1 cellular context compared by ENCODE assay signal in the genomic region with DNA sequence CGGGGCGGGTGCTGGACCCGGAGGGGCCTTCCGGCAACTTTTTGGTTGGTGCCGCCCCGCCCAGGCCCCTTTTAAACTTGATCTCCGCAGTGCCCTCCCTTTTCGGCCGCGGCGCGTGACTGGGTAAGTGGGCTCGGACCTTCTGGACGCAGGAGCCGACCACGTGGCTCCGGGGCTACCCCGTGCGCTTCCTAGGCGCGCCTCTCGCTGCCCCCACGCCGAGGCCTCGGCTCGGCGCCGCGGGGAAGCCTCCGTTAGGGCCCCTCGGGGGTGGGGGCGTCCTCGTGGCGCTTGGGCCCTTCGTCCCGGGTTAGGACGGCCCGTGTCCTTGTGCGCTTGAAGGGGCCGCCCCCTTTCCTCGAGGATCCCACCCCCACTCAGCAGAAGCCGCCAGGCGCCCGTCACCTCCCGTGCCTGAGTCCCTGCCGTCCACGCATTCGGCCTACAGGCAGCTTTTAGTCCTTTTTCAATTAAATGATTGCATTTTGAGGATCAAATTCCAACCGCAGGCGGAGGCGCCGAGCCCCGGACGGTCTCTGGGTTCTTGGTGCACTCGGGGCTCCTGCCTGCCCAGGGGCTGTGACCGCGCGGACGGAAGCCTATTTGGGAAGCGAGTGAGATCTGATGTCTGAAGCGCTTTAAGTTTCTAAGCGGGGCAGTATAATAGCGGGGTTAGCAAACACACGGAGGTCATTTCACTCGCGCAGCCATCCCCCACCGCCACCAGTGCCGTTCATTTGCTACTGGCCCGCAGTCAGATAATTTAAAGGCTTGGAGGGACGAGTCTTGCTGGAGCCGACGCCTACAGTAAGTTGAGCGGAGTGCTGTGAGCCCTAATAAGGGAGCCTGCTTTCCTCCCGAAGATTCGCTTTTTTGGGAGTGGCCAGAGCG.
A peak's percentile ranks its signal among the peaks of the same experiment; 100 is the strongest.
TF ChIP-seq lines count a peak whose summit lies in the region.

No MANE protein-coding gene starts in this region.

TF ChIP-seq in HepG2, 621 proteins besides CTCF, POLR2A, EP300 and RAD21 (continued from another document and continues in another):
- TF ChIP-seq, protein P1, sequence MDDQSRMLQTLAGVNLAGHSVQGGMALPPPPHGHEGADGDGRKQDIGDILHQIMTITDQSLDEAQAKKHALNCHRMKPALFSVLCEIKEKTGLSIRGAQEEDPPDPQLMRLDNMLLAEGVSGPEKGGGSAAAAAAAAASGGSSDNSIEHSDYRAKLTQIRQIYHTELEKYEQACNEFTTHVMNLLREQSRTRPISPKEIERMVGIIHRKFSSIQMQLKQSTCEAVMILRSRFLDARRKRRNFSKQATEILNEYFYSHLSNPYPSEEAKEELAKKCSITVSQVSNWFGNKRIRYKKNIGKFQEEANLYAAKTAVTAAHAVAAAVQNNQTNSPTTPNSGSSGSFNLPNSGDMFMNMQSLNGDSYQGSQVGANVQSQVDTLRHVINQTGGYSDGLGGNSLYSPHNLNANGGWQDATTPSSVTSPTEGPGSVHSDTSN (CRISPR knock-in tag; IDR thresholded peaks at IDR 0.05; ENCODE audit: borderline replicate concordance), result no peak
- TF ChIP-seq TCF7 (IDR thresholded peaks at IDR 0.05; ENCODE audit: low read depth) (no peak), ZNF777 (CRISPR knock-in tag; IDR thresholded peaks at IDR 0.05) (peak; percentile 95), ZNF143 (CRISPR knock-in tag; IDR thresholded peaks at IDR 0.05) (peak; percentile 30), THYN1 (CRISPR knock-in tag; IDR thresholded peaks at IDR 0.05; ENCODE audit: borderline replicate concordance, low read depth) (no peak), SMYD3 (CRISPR knock-in tag; IDR thresholded peaks at IDR 0.05) (no peak), ZNF235 (CRISPR knock-in tag; IDR thresholded peaks at IDR 0.05; ENCODE audit: borderline replicate concordance) (no peak), FOSL1 (CRISPR knock-in tag; IDR thresholded peaks at IDR 0.05; ENCODE audit: borderline replicate concordance) (0 out of 2 replicates have a peak, but pooled peaks have one; percentile 12), TSC22D2 (CRISPR knock-in tag; IDR thresholded peaks at IDR 0.05; ENCODE audit: borderline replicate concordance) (no peak), DR1 (CRISPR knock-in tag; IDR thresholded peaks at IDR 0.05) (peak; percentile 81; the same call in 1 of the 2 replicates), ADNP (CRISPR knock-in tag; IDR thresholded peaks at IDR 0.05) (no peak; the same call in 1 of the 2 replicates), TP53 (CRISPR knock-in tag; conservative IDR thresholded peaks at IDR 0.05) (peak; percentile 85; the same call in 1 of the 2 replicates), SP5 (CRISPR knock-in tag; IDR thresholded peaks at IDR 0.05; ENCODE audit: borderline replicate concordance, low read depth) (peak; percentile 54; the same call in 1 of the 2 replicates), ARNTL (CRISPR knock-in tag; IDR thresholded peaks at IDR 0.05) (0 out of 2 replicates have a peak, but pooled peaks have one; percentile 24), ZNF530 (CRISPR knock-in tag; IDR thresholded peaks at IDR 0.05; ENCODE audit: low read depth) (no peak), IKZF4 (CRISPR knock-in tag; IDR thresholded peaks at IDR 0.05; ENCODE audit: borderline replicate concordance, low read depth, not compliant biosample characterization) (no peak), KLF16 (CRISPR knock-in tag; IDR thresholded peaks at IDR 0.05) (peak in 1 of 2 experiments; percentile 79; a peak in 2 of 4 replicates), NCOA2 (CRISPR knock-in tag; IDR thresholded peaks at IDR 0.05) (peak; percentile 44), DNMT1 (CRISPR knock-in tag; IDR thresholded peaks at IDR 0.05) (no peak), TRIM24 (CRISPR knock-in tag; IDR thresholded peaks at IDR 0.05) (no peak), HNRNPK (IDR thresholded peaks at IDR 0.05; ENCODE audit: low read depth, low read length, poor library complexity, severe bottlenecking) (peak; percentile 85), ZNF713 (CRISPR knock-in tag; IDR thresholded peaks at IDR 0.05) (no peak), CBX1 (IDR thresholded peaks at IDR 0.05; ENCODE audit: low read depth) (no peak), TAF15 (IDR thresholded peaks at IDR 0.05; ENCODE audit: low read depth, low read length, poor library complexity, severe bottlenecking) (no peak), ZKSCAN1 (IDR thresholded peaks at IDR 0.05; ENCODE audit: low read length) (no peak), RARG (CRISPR knock-in tag; IDR thresholded peaks at IDR 0.05; ENCODE audit: low read depth) (0 out of 2 replicates have a peak, but pooled peaks have one; percentile 42), ZMYM2 (CRISPR knock-in tag; IDR thresholded peaks at IDR 0.05) (peak; percentile 81; the same call in 1 of the 2 replicates), ZNF230 (CRISPR knock-in tag; IDR thresholded peaks at IDR 0.05) (peak; percentile 80), SKI (IDR thresholded peaks at IDR 0.05; ENCODE audit: partially characterized antibody) (no peak), ZNF674 (CRISPR knock-in tag; IDR thresholded peaks at IDR 0.05; ENCODE audit: low read depth) (no peak), BHLHE40 (IDR thresholded peaks at IDR 0.05; ENCODE audit: low read length) (no peak; the same call in 1 of the 2 replicates), ISL2 (CRISPR knock-in tag; IDR thresholded peaks at IDR 0.05) (peak; percentile 64; the same call in 1 of the 2 replicates), MTA1 (CRISPR knock-in tag; IDR thresholded peaks at IDR 0.05; ENCODE audit: borderline replicate concordance) (peak; percentile 78), KLF13 (CRISPR knock-in tag; IDR thresholded peaks at IDR 0.05) (0 out of 2 replicates have a peak, but pooled peaks have one; percentile 63), ZNF101 (CRISPR knock-in tag; IDR thresholded peaks at IDR 0.05; ENCODE audit: borderline replicate concordance, low read depth) (peak; percentile 88; the same call in 1 of the 2 replicates), NR1H2 (CRISPR knock-in tag; IDR thresholded peaks at IDR 0.05; ENCODE audit: borderline replicate concordance, low read depth) (peak; percentile 72; the same call in 1 of the 2 replicates), ZNF792 (CRISPR knock-in tag; IDR thresholded peaks at IDR 0.05) (no peak; the same call in 1 of the 2 replicates), PHF21A (CRISPR knock-in tag; IDR thresholded peaks at IDR 0.05) (peak; percentile 66)
- TF ChIP-seq, protein P2, sequence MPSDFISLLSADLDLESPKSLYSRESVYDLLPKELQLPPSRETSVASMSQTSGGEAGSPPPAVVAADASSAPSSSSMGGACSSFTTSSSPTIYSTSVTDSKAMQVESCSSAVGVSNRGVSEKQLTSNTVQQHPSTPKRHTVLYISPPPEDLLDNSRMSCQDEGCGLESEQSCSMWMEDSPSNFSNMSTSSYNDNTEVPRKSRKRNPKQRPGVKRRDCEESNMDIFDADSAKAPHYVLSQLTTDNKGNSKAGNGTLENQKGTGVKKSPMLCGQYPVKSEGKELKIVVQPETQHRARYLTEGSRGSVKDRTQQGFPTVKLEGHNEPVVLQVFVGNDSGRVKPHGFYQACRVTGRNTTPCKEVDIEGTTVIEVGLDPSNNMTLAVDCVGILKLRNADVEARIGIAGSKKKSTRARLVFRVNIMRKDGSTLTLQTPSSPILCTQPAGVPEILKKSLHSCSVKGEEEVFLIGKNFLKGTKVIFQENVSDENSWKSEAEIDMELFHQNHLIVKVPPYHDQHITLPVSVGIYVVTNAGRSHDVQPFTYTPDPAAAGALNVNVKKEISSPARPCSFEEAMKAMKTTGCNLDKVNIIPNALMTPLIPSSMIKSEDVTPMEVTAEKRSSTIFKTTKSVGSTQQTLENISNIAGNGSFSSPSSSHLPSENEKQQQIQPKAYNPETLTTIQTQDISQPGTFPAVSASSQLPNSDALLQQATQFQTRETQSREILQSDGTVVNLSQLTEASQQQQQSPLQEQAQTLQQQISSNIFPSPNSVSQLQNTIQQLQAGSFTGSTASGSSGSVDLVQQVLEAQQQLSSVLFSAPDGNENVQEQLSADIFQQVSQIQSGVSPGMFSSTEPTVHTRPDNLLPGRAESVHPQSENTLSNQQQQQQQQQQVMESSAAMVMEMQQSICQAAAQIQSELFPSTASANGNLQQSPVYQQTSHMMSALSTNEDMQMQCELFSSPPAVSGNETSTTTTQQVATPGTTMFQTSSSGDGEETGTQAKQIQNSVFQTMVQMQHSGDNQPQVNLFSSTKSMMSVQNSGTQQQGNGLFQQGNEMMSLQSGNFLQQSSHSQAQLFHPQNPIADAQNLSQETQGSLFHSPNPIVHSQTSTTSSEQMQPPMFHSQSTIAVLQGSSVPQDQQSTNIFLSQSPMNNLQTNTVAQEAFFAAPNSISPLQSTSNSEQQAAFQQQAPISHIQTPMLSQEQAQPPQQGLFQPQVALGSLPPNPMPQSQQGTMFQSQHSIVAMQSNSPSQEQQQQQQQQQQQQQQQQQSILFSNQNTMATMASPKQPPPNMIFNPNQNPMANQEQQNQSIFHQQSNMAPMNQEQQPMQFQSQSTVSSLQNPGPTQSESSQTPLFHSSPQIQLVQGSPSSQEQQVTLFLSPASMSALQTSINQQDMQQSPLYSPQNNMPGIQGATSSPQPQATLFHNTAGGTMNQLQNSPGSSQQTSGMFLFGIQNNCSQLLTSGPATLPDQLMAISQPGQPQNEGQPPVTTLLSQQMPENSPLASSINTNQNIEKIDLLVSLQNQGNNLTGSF (CRISPR knock-in tag; IDR thresholded peaks at IDR 0.05), result peak; percentile 89
- TF ChIP-seq, protein P3, sequence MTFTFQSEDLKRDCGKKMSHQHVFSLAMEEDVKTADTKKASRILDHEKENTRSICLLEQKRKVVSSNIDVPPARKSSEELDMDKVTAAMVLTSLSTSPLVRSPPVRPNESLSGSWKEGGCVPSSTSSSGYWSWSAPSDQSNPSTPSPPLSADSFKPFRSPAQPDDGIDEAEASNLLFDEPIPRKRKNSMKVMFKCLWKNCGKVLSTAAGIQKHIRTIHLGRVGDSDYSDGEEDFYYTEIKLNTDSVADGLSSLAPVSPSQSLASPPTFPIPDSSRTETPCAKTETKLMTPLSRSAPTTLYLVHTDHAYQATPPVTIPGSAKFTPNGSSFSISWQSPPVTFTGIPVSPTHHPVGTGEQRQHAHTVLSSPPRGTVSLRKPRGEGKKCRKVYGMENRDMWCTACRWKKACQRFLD (CRISPR knock-in tag; IDR thresholded peaks at IDR 0.05; ENCODE audit: borderline replicate concordance), result peak; percentile 93; the same call in 1 of the 2 replicates
- TF ChIP-seq, protein P4, sequence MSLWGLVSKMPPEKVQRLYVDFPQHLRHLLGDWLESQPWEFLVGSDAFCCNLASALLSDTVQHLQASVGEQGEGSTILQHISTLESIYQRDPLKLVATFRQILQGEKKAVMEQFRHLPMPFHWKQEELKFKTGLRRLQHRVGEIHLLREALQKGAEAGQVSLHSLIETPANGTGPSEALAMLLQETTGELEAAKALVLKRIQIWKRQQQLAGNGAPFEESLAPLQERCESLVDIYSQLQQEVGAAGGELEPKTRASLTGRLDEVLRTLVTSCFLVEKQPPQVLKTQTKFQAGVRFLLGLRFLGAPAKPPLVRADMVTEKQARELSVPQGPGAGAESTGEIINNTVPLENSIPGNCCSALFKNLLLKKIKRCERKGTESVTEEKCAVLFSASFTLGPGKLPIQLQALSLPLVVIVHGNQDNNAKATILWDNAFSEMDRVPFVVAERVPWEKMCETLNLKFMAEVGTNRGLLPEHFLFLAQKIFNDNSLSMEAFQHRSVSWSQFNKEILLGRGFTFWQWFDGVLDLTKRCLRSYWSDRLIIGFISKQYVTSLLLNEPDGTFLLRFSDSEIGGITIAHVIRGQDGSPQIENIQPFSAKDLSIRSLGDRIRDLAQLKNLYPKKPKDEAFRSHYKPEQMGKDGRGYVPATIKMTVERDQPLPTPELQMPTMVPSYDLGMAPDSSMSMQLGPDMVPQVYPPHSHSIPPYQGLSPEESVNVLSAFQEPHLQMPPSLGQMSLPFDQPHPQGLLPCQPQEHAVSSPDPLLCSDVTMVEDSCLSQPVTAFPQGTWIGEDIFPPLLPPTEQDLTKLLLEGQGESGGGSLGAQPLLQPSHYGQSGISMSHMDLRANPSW (CRISPR knock-in tag; IDR thresholded peaks at IDR 0.05; ENCODE audit: borderline replicate concordance), result no peak
- TF ChIP-seq, protein P5, sequence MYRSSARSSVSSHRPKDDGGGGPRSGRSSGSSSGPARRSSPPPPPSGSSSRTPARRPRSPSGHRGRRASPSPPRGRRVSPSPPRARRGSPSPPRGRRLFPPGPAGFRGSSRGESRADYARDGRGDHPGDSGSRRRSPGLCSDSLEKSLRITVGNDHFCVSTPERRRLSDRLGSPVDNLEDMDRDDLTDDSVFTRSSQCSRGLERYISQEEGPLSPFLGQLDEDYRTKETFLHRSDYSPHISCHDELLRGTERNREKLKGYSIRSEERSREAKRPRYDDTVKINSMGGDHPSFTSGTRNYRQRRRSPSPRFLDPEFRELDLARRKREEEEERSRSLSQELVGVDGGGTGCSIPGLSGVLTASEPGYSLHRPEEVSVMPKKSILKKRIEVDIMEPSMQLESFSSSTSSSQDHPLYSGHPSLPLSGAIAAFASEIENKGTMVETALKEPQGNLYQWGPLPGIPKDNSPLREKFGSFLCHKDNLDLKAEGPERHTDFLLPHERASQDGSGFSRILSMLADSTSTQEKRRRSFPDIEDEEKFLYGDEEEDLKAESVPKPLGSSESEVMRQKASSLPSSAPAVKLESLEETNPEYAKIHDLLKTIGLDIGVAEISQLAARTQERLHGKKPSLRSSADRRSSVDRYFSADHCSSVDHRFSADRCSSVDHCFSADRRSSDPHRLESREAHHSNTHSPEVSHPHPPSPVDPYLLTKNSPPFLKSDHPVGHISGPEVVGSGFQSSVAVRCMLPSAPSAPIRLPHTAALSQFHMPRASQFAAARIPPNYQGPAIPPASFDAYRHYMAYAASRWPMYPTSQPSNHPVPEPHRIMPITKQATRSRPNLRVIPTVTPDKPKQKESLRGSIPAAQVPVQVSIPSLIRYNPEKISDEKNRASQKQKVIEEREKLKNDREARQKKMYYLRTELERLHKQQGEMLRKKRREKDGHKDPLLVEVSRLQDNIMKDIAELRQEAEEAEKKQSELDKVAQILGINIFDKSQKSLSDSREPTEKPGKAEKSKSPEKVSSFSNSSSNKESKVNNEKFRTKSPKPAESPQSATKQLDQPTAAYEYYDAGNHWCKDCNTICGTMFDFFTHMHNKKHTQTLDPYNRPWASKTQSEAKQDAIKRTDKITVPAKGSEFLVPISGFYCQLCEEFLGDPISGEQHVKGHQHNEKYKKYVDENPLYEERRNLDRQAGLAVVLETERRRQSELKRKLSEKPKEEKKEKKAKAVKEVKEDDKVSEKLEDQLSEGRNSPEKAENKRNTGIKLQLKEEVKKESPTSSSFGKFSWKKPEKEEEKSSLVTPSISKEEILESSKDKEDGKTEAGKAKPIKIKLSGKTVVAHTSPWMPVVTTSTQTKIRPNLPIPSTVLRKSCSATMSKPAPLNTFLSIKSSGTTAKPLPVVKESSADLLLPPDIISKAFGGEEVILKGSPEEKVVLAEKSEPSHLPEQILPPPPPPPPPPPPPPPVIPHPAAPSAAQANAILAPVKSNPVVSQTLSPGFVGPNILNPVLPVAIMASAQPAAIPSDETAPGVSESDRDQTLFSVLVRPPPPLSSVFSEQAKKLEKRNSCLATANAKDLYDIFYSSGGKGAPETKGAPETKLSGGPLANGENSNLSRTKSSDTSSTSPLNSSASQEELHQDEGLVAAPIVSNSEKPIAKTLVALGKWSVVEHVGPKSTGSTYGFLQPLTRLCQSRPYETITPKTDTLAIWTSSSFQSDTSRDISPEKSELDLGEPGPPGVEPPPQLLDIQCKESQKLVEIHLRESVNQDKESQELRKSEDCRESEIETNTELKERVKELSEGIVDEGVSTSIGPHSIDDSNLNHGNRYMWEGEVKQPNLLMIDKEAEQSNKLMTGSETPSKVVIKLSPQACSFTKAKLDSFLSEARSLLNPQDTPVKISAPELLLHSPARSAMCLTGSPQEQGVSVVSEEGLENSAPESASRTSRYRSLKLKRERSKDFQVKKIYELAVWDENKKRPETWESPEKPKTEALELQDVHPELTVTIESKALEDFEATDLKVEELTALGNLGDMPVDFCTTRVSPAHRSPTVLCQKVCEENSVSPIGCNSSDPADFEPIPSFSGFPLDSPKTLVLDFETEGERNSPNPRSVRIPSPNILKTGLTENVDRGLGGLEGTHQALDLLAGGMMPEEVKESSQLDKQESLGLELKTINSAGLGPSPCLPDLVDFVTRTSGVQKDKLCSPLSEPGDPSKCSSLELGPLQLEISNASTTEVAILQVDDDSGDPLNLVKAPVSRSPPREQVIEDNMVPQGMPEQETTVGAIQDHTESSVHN (CRISPR knock-in tag; IDR thresholded peaks at IDR 0.05), result no peak
